Comparison of ENCODE assay signal across 7 cellular contexts in genomic region chr19:9818734-9819589, GRCh38. TPM values are rescaled to one million over a fixed set of nuclear protein-coding genes. Genes with fewer than 3 reads are reported as not detected.
DNase-seq lines count a peak whose midpoint lies in the region; ATAC-seq and FAIRE-seq lines count a peak whose summit lies in the region.

Gene FBXL12 (minus strand): TSS chr19:9819079. CDS start chr19:9818813, 266 bp downstream.

- DNase-seq in GM18507 (ENCODE audit: extremely low spot score, insufficient read length, low read depth) (peak; percentile 89), NCI-H2081 (lab: John Stamatoyannopoulos, UW) (peak; percentile 97 to 100), T1000 (lab: John Stamatoyannopoulos, UW) (peak; percentile 100), astrocyte of the hippocampus (ENCODE audit: low read depth, low spot score) (peak; percentile 100), hepatic stellate cell (ENCODE audit: low spot score) (peak; percentile 96), renal cortical epithelial cell (ENCODE audit: low read depth) (peak; percentile 95)

- peak; percentile 99 for FAIRE-seq in GM18507 (lab: Jason Lieb, UNC)

- ATAC-seq in HG02981 (IDR thresholded peaks at IDR 0.05; ENCODE audit: unreplicated experiment): peak; percentile 79

RNA-seq across cellular contexts. Expression of gene FBXL12, which starts in this region (rescaled TPM):
- 9.7 and 16.7 TPM in 2 replicates for total RNA-seq in renal cortical epithelial cell

Comparison
In these comparisons a context has a peak if more than half of its experiments do, and no peak if none do; other contexts are left out.
1. Peak in every context shown above with its lines: DNase-seq and ATAC-seq.